Comparison of ENCODE assay signal across 1 cellular context in genomic region chr3:183697123-183697609, GRCh38.
A peak's percentile ranks its signal among the peaks of the same experiment; 100 is the strongest.
TF ChIP-seq lines count a peak whose summit lies in the region.

No MANE protein-coding gene starts in this region.

TF ChIP-seq in HepG2, 621 proteins besides CTCF, POLR2A, EP300 and RAD21 (continued from another document):
- TF ChIP-seq ATF5 (CRISPR knock-in tag; IDR thresholded peaks at IDR 0.05; ENCODE audit: low read depth) (no peak), HIC2 (CRISPR knock-in tag; IDR thresholded peaks at IDR 0.05; ENCODE audit: low read depth) (peak; percentile 69; the same call in 1 of the 2 replicates), ZNF605 (CRISPR knock-in tag; IDR thresholded peaks at IDR 0.05) (0 out of 2 replicates have a peak, but pooled peaks have one; percentile 26), RCOR2 (CRISPR knock-in tag; IDR thresholded peaks at IDR 0.05) (peak; percentile 58), NFAT5 (CRISPR knock-in tag; IDR thresholded peaks at IDR 0.05) (no peak), ATF4 (CRISPR knock-in tag; IDR thresholded peaks at IDR 0.05) (0 out of 4 replicates have a peak, but pooled peaks of 1 of the 2 experiments have one; percentile 18), ZNF512B (CRISPR knock-in tag; IDR thresholded peaks at IDR 0.05; ENCODE audit: borderline replicate concordance) (no peak), ZFYVE20 (CRISPR knock-in tag; IDR thresholded peaks at IDR 0.05; ENCODE audit: borderline replicate concordance, low read depth) (no peak), TBP (CRISPR knock-in tag; IDR thresholded peaks at IDR 0.05) (no peak), ATF2 (CRISPR knock-in tag; IDR thresholded peaks at IDR 0.05) (no peak), PREB (CRISPR knock-in tag; IDR thresholded peaks at IDR 0.05) (no peak), KAT8 (CRISPR knock-in tag; IDR thresholded peaks at IDR 0.05) (no peak), HCFC1 (IDR thresholded peaks at IDR 0.05; ENCODE audit: low read depth, low read length) (no peak), ZNF326 (CRISPR knock-in tag; IDR thresholded peaks at IDR 0.05; ENCODE audit: borderline replicate concordance) (no peak), AHR (CRISPR knock-in tag; IDR thresholded peaks at IDR 0.05) (no peak), TRIM22 (IDR thresholded peaks at IDR 0.05) (no peak), ZNF772 (CRISPR knock-in tag; IDR thresholded peaks at IDR 0.05) (no peak), ZNF746 (CRISPR knock-in tag; IDR thresholded peaks at IDR 0.05) (no peak), ZMYM4 (CRISPR knock-in tag; IDR thresholded peaks at IDR 0.05) (no peak), RFXAP (CRISPR knock-in tag; IDR thresholded peaks at IDR 0.05; ENCODE audit: borderline replicate concordance) (no peak), MZF1 (CRISPR knock-in tag; IDR thresholded peaks at IDR 0.05; ENCODE audit: borderline replicate concordance) (no peak), KLF6 (CRISPR knock-in tag; IDR thresholded peaks at IDR 0.05) (no peak), AKAP8 (CRISPR knock-in tag; IDR thresholded peaks at IDR 0.05) (no peak), MXD4 (CRISPR knock-in tag; IDR thresholded peaks at IDR 0.05) (0 out of 2 replicates have a peak, but pooled peaks have one; percentile 0), ZNF629 (CRISPR knock-in tag; conservative IDR thresholded peaks at IDR 0.05) (peak; percentile 94), HMG20B (CRISPR knock-in tag; conservative IDR thresholded peaks at IDR 0.05) (no peak), MAF1 (CRISPR knock-in tag; IDR thresholded peaks at IDR 0.05; ENCODE audit: borderline replicate concordance) (no peak), ZNF383 (CRISPR knock-in tag; IDR thresholded peaks at IDR 0.05; ENCODE audit: borderline replicate concordance) (no peak), ZNF33B (CRISPR knock-in tag; IDR thresholded peaks at IDR 0.05) (no peak), GTF3A (CRISPR knock-in tag; conservative IDR thresholded peaks at IDR 0.05) (no peak), SP2 (CRISPR knock-in tag; IDR thresholded peaks at IDR 0.05) (no peak), ZFP41 (CRISPR knock-in tag; IDR thresholded peaks at IDR 0.05; ENCODE audit: borderline replicate concordance) (no peak), SALL2 (CRISPR knock-in tag; IDR thresholded peaks at IDR 0.05) (no peak)
TF ChIP-seq in HepG2: peak in this region for 10.
